In the genomic region with DNA sequence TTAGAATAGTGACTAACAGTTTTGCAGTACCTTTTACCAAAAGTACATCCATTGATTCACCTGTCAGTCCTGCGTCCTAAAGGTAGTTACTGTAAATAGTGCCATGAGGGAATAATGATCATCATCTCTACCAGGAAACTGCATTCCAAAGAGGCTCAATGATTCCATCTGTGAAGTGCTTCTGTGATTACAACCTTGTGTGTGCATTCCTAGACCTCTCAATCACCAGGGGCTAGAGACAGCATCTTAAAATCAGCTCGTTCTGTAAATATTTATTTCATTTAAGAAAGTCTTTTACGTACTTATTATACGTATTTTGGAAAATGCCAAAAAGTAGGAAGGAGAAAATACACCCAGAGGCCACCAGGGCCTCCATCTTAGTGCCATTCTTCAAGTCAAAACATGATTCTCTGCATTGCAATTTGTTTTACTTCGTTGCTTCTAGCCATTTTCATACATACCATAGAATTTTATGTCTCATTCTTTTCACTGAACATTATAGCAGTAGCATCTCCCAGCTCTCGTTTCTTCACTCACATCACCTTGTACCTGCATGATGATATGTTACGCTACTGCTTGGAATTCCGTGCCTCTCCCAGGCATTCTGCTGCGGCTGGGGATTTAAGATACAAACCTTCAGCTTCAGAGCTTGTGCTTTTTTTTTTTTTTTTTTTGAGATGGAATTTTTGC, we compare ENCODE assay signal across 17 cellular contexts.
DNase-seq lines count a peak whose midpoint lies in the region; ATAC-seq and TF ChIP-seq lines count a peak whose summit lies in the region.
"Had no signal": no experiment of that assay in that cellular context is flagged by ENCODE, and none has a peak within 500 bp of the region (broad histone marks: within the 10 kb centered on the region; RNA-seq: fewer than 3 reads in every experiment).

No MANE protein-coding gene starts in this region.

- no peak overlapping the region for H2BK12ac ChIP-seq in trophoblast cell (ENCODE audit: low read length)

- H4K8ac ChIP-seq in trophoblast cell (ENCODE audit: low read depth, low read length): no peak overlapping the region

- peak; percentile 27 for TF ChIP-seq CTCF in endodermal cell (conservative IDR thresholded peaks at IDR 0.05)

- H4K20me1 ChIP-seq in Karpas-422 (ENCODE audit: insufficient read depth, low read depth, low read length): no peaks in the 10 kb centered on the region

- H3K4me2 ChIP-seq in trophoblast cell (ENCODE audit: low read length): no peak overlapping the region
- no peak overlapping the region for H3K4me2 ChIP-seq in Karpas-422 (ENCODE audit: low read depth, low read length, poor library complexity, severe bottlenecking)
- H3K4me2 ChIP-seq: A549 had no signal

- H3K79me1 ChIP-seq in trophoblast cell (ENCODE audit: low read length): no peaks in the 10 kb centered on the region

- H3K36me3 ChIP-seq in endodermal cell (ENCODE audit: control insufficient read depth, insufficient read depth, low read length): no peaks in the 10 kb centered on the region
- H3K36me3 ChIP-seq in trophoblast cell (ENCODE audit: control insufficient read depth in 1 of 2, insufficient read depth in 2 of 2, low read length in 2 of 2): no peaks in the 10 kb centered on the region
- H3K36me3 ChIP-seq in Karpas-422 (ENCODE audit: insufficient read depth, low read length): no peaks in the 10 kb centered on the region
- H3K36me3 ChIP-seq: HAP-1 had no signal

- H4K91ac ChIP-seq in trophoblast cell (ENCODE audit: low read depth, low read length): no peak overlapping the region

- H3K36me3 Mint-ChIP-seq in T-helper 1 cell treated with Interleukin-12 subunit alpha and Interleukin-12 subunit beta and Interleukin-4 antibody, amounts not matched to agents 30 μg/mL and 1 μg/mL, for 36 hours (ENCODE audit: low read depth): no peaks in the 10 kb centered on the region
- H3K36me3 Mint-ChIP-seq in endodermal cell (ENCODE audit: low read depth): no peaks in the 10 kb centered on the region
- H3K36me3 Mint-ChIP-seq: CD8-positive, alpha-beta T cell; IgD-negative memory B cell had no signal

- no peak overlapping the region for H3K23ac ChIP-seq in trophoblast cell (ENCODE audit: low read length)

- peaks cover 20% of the 10 kb centered on the region for H3K27me3 Mint-ChIP-seq in T-helper 1 cell treated with Interleukin-12 subunit alpha and Interleukin-12 subunit beta and Interleukin-4 antibody, amounts not matched to agents 30 μg/mL and 1 μg/mL, for 36 hours (ENCODE audit: low read depth)
- H3K27me3 Mint-ChIP-seq in endodermal cell (ENCODE audit: insufficient read depth): no peaks in the 10 kb centered on the region

- H3K27ac ChIP-seq in endodermal cell (ENCODE audit: low read depth, low read length): no peak overlapping the region
- no peak overlapping the region for H3K27ac ChIP-seq in trophoblast cell (ENCODE audit: low read depth, low read length)
- no peak overlapping the region for H3K27ac ChIP-seq in Karpas-422 (ENCODE audit: low read length)
- H3K27ac ChIP-seq: 22Rv1, A549 had no signal

- H2BK120ac ChIP-seq in trophoblast cell (ENCODE audit: insufficient read depth, low read length, poor library complexity): no peak overlapping the region

- ATAC-seq in GM18858 (IDR thresholded peaks at IDR 0.05; ENCODE audit: unreplicated experiment): no peak
- ATAC-seq: A549; CD8-positive, alpha-beta T cell; HepG2 had no signal

- H3K9ac ChIP-seq in endodermal cell (ENCODE audit: extremely low read depth, low read length, poor library complexity, severe bottlenecking): no peak overlapping the region
- no peak overlapping the region for H3K9ac ChIP-seq in trophoblast cell (ENCODE audit: low read length)
- no peak overlapping the region; the same call in 1 of the 2 replicates for H3K9ac ChIP-seq in Karpas-422 (ENCODE audit: low read length)

- H3K9me3 ChIP-seq in endodermal cell (ENCODE audit: control insufficient read depth, low read length) (no peaks in the 10 kb centered on the region), trophoblast cell (ENCODE audit: insufficient read depth, low read depth, low read length) (no peaks in the 10 kb centered on the region), Karpas-422 (ENCODE audit: low read length) (no peaks in the 10 kb centered on the region)
- H3K9me3 ChIP-seq: A549, HAP-1 had no signal

- H3K79me2 ChIP-seq in trophoblast cell (ENCODE audit: control insufficient read depth, insufficient read depth, low read length, poor library complexity) (no peaks in the 10 kb centered on the region), Karpas-422 (ENCODE audit: low read length) (no peaks in the 10 kb centered on the region)

- no peak overlapping the region for H3K18ac ChIP-seq in trophoblast cell (ENCODE audit: low read length)

- H3K27me3 ChIP-seq in endodermal cell (ENCODE audit: control insufficient read depth, insufficient read depth, low read length, poor library complexity, severe bottlenecking): no peaks in the 10 kb centered on the region
- H3K27me3 ChIP-seq in trophoblast cell (ENCODE audit: insufficient read depth, low read length): no peaks in the 10 kb centered on the region
- H3K27me3 ChIP-seq in Karpas-422 (ENCODE audit: low read length): no peaks in the 10 kb centered on the region

- no peak overlapping the region for H2BK5ac ChIP-seq in trophoblast cell (ENCODE audit: low read depth, low read length, poor library complexity)

- no peaks in the 10 kb centered on the region for H3K4me1 Mint-ChIP-seq in T-helper 1 cell treated with Interleukin-12 subunit alpha and Interleukin-12 subunit beta and Interleukin-4 antibody, amounts not matched to agents 30 μg/mL and 1 μg/mL, for 36 hours (ENCODE audit: low read depth)
- no peaks in the 10 kb centered on the region for H3K4me1 Mint-ChIP-seq in endodermal cell

- H3K4ac ChIP-seq in trophoblast cell (ENCODE audit: low read depth, low read length): no peak overlapping the region

- peaks cover 5% of the 10 kb centered on the region for H3K9me3 Mint-ChIP-seq in T-helper 1 cell treated with Interleukin-12 subunit alpha and Interleukin-12 subunit beta and Interleukin-4 antibody, amounts not matched to agents 30 μg/mL and 1 μg/mL, for 36 hours
- no peaks in the 10 kb centered on the region for H3K9me3 Mint-ChIP-seq in endodermal cell
- H3K9me3 Mint-ChIP-seq: CD8-positive, alpha-beta T cell had no signal

- H3K27ac Mint-ChIP-seq in T-helper 1 cell treated with Interleukin-12 subunit alpha and Interleukin-12 subunit beta and Interleukin-4 antibody, amounts not matched to agents 30 μg/mL and 1 μg/mL, for 36 hours: peak overlapping the region; percentile 32
- no peak overlapping the region for H3K27ac Mint-ChIP-seq in endodermal cell
- H3K27ac Mint-ChIP-seq: CD8-positive, alpha-beta T cell; IgD-negative memory B cell had no signal

- H2AK5ac ChIP-seq in trophoblast cell (ENCODE audit: low read length): no peak overlapping the region

- no peak overlapping the region for H4K12ac ChIP-seq in trophoblast cell (ENCODE audit: low read depth, low read length)

- 93 to 95% methylated on average over 6 to 9 of the region's 9 CpGs for WGBS in endodermal cell (ENCODE audit: insufficient coverage in 1 of 2, insufficient read length in 1 of 2), 2 experiments
- WGBS in trophoblast cell (ENCODE audit: extremely low coverage, insufficient coverage, insufficient read length): no CpG with 5 or more reads among the region's 9 CpGs

- H3K4me1 ChIP-seq in endodermal cell (ENCODE audit: control insufficient read depth, insufficient read depth, low read length): no peaks in the 10 kb centered on the region
- H3K4me1 ChIP-seq in trophoblast cell (ENCODE audit: control insufficient read depth in 1 of 2, insufficient read depth in 2 of 2, low read length in 2 of 2): no peaks in the 10 kb centered on the region
- H3K4me1 ChIP-seq in Karpas-422 (ENCODE audit: low read length): peaks cover 56% of the 10 kb centered on the region
- H3K4me1 ChIP-seq: A549, HAP-1 had no signal

- H2AFZ ChIP-seq in trophoblast cell (ENCODE audit: insufficient read depth, low read length, poor library complexity): no peak overlapping the region
- no peak overlapping the region for H2AFZ ChIP-seq in Karpas-422 (ENCODE audit: low read length)

- H3K4me3 ChIP-seq in endodermal cell (ENCODE audit: low read length): no peak overlapping the region
- H3K4me3 ChIP-seq in trophoblast cell (ENCODE audit: low read depth, low read length): no peak overlapping the region
- no peak overlapping the region for H3K4me3 ChIP-seq in Karpas-422 (ENCODE audit: low read length)
- H3K4me3 ChIP-seq: A549, HAP-1 had no signal

- no peaks in the 10 kb centered on the region for H3K9me2 ChIP-seq in Karpas-422 (replicated peaks; ENCODE audit: insufficient read depth, low read length)

- H3K4me3 Mint-ChIP-seq in T-helper 1 cell treated with Interleukin-12 subunit alpha and Interleukin-12 subunit beta and Interleukin-4 antibody, amounts not matched to agents 30 μg/mL and 1 μg/mL, for 36 hours: no peak overlapping the region
- no peak overlapping the region for H3K4me3 Mint-ChIP-seq in endodermal cell
- H3K4me3 Mint-ChIP-seq: CD8-positive, alpha-beta T cell had no signal

- H3K14ac ChIP-seq in trophoblast cell (ENCODE audit: low read length): no peak overlapping the region

- DNase-seq in T-helper 1 cell (no peak), endodermal cell (no peak), trophoblast cell (peak; percentile 85 to 95), NCI-H510A treated with DMSO at 0.1 percent for 48 hours (lab: John Stamatoyannopoulos, UW) (no peak), Karpas-422 (no peak)
- DNase-seq: AML-193; CD8-positive, alpha-beta T cell; COR-L47; DMS 273 treated with DMSO at 0.1 percent for 48 hours; DMS53 had no signal

Comparison
In these comparisons a context has a peak if more than half of its experiments do, and no peak if none do; other contexts are left out.
1. DNase-seq: peak in trophoblast cell (2 of 2); none in T-helper 1 cell (0 of 5), endodermal cell (single experiment), NCI-H510A treated with DMSO at 0.1 percent for 48 hours (single experiment) and Karpas-422 (single experiment).